In genomic region chr2:43370705-43371104, GRCh38 we compare ENCODE assay signal across 14 cellular contexts.
DNase-seq lines count a peak whose midpoint lies in the region; ATAC-seq and TF ChIP-seq lines count a peak whose summit lies in the region.
"Had no signal": no experiment of that assay in that cellular context is flagged by ENCODE, and none has a peak within 500 bp of the region (broad histone marks: within the 10 kb centered on the region; RNA-seq: fewer than 3 reads in every experiment).

No MANE protein-coding gene starts in this region.

- H3K4me1 Mint-ChIP-seq in chondrocyte (ENCODE audit: low read depth) (peaks cover 28% of the 10 kb centered on the region), type B pancreatic cell (ENCODE audit: unreplicated experiment) (peaks cover 47% of the 10 kb centered on the region)

- H3F3A ChIP-seq in SK-N-SH (replicated peaks; ENCODE audit: insufficient read depth) = peaks cover 3% of the 10 kb centered on the region

- H3K9me3 ChIP-seq in SK-N-SH = no peaks in the 10 kb centered on the region

- no peaks in the 10 kb centered on the region for H3K36me3 ChIP-seq in SK-N-SH (replicated peaks in 1 of 2; ENCODE audit: control insufficient read depth in 1 of 2, insufficient read depth in 2 of 2, low read length in 1 of 2)

- TF ChIP-seq RAD21 in SK-N-SH (IDR thresholded peaks at IDR 0.05; ENCODE audit: low read length) = no peak

- H3K36me3 Mint-ChIP-seq in chondrocyte (ENCODE audit: low read depth) = peaks cover 5% of the 10 kb centered on the region
- H3K36me3 Mint-ChIP-seq in type B pancreatic cell = peaks cover 20% of the 10 kb centered on the region

- TF ChIP-seq CTCF in SK-N-SH (IDR thresholded peaks at IDR 0.05) (no peak), chondrocyte (IDR thresholded peaks at IDR 0.05) (no peak), type B pancreatic cell (conservative IDR thresholded peaks at IDR 0.05) (no peak)

- POLR2A ChIA-PET in SK-N-SH (lab: Yijun Ruan, JAX) = interaction anchor here (0.7 kb wide), 1 partner anchor 19 kb away, joined by 3 read pairs; no protein-coding TSS in a partner anchor

- H3K4me1 ChIP-seq in SK-N-SH (ENCODE audit: control insufficient read depth in 1 of 2, insufficient read depth in 2 of 2, low read depth in 1 of 2, low read length in 1 of 2) = peaks cover 0 to 4% of the 10 kb centered on the region in 2 experiments; a peak in 2 of 4 replicates

- CTCF ChIA-PET in SK-N-SH (lab: Yijun Ruan, JAX) = interaction anchor here (0.6 to 1.5 kb wide), 5 partner anchors 10 to 181 kb away, joined by 3 to 5 read pairs (median 3); no protein-coding TSS in a partner anchor

- H3K27ac Mint-ChIP-seq in chondrocyte (ENCODE audit: unreplicated experiment) (peak overlapping the region; percentile 60), type B pancreatic cell (peak overlapping the region; percentile 70)

- H2AFZ ChIP-seq in SK-N-SH (ENCODE audit: low read depth) = no peak overlapping the region
- H2AFZ ChIP-seq: parathyroid adenoma had no signal

- no peak for TF ChIP-seq EP300 in SK-N-SH (IDR thresholded peaks at IDR 0.05; ENCODE audit: borderline replicate concordance in 1 of 2, low read depth in 1 of 2, low read length in 1 of 2)

- H3K27ac ChIP-seq in SK-N-SH (ENCODE audit: low read depth in 2 of 2, low read length in 1 of 2) = peak overlapping the region in 1 of 2 experiments; percentile 60; a peak in 2 of 4 replicates
- H3K27ac ChIP-seq: parathyroid adenoma, RWPE1 had no signal

- H3K9me3 Mint-ChIP-seq in chondrocyte (ENCODE audit: low read depth) = no peaks in the 10 kb centered on the region
- H3K9me3 Mint-ChIP-seq in type B pancreatic cell = peaks cover 7% of the 10 kb centered on the region

- DNase-seq in SK-N-SH (no peak), chondrocyte (ENCODE audit: low spot score) (no peak), left kidney (ENCODE audit: low read depth, low spot score) (peak; percentile 62), type B pancreatic cell (ENCODE audit: extremely low spot score, unreplicated experiment) (no peak), iPS-NIHi7 (ENCODE audit: extremely low spot score) (no peak)
- DNase-seq in stimulated activated naive CD4-positive, alpha-beta T cell (lab: John Stamatoyannopoulos, UW) = no peak
- DNase-seq: activated CD8-positive, alpha-beta memory T cell treated with anti-CD3 and anti-CD28 coated beads, Interleukin-2, amount 50 U/mL, for 4 hours; amygdala; DMS79 treated with DMSO at 0.1 percent for 48 hours; NCI-H187 treated with DMSO at 0.1 percent for 48 hours had no signal

- H3K79me2 ChIP-seq in SK-N-SH (ENCODE audit: insufficient read depth) = no peaks in the 10 kb centered on the region
- H3K79me2 ChIP-seq: parathyroid adenoma had no signal

- no peak overlapping the region for H3K9ac ChIP-seq in SK-N-SH
- H3K9ac ChIP-seq: parathyroid adenoma had no signal

- H4K20me1 ChIP-seq in SK-N-SH (ENCODE audit: insufficient read depth) = no peaks in the 10 kb centered on the region

- H3K4me2 ChIP-seq in SK-N-SH = no peak overlapping the region

- H3K4me3 ChIP-seq in SK-N-SH (ENCODE audit: low read depth in 2 of 2, low read length in 1 of 2) = no peak overlapping the region

- H3K4me3 Mint-ChIP-seq in chondrocyte (ENCODE audit: unreplicated experiment) (no peak overlapping the region), type B pancreatic cell (peak overlapping the region; percentile 56)

- H3K27me3 Mint-ChIP-seq in chondrocyte (ENCODE audit: low read depth) (no peaks in the 10 kb centered on the region), type B pancreatic cell (no peaks in the 10 kb centered on the region)

- H3K9me2 ChIP-seq in SK-N-SH = no peaks in the 10 kb centered on the region

- ATAC-seq in SK-N-SH treated with all-trans-retinoic acid at 6 μM for 48 hours (no peak), GM21619 (IDR thresholded peaks at IDR 0.05; ENCODE audit: unreplicated experiment) (no peak)

- no peaks in the 10 kb centered on the region for H3K27me3 ChIP-seq in SK-N-SH (ENCODE audit: insufficient read depth)

TF ChIP-seq in SK-N-SH treated with all-trans-retinoic acid at 6 μM for 48 hours, 23 proteins besides CTCF, POLR2A, EP300 and RAD21 (continues in another document):
- 0 out of 2 replicates have a peak, but pooled peaks have one; percentile 17 for TF ChIP-seq TCF4 (CRISPR knock-in tag; IDR thresholded peaks at IDR 0.05; ENCODE audit: borderline replicate concordance)
- no peak for TF ChIP-seq ZNF70 (CRISPR knock-in tag; IDR thresholded peaks at IDR 0.05)
- TF ChIP-seq ZFP3 (CRISPR knock-in tag; IDR thresholded peaks at IDR 0.05) = no peak
- no peak for TF ChIP-seq SNAI2 (CRISPR knock-in tag; IDR thresholded peaks at IDR 0.05)
- TF ChIP-seq ISL1 (CRISPR knock-in tag; IDR thresholded peaks at IDR 0.05) = peak; percentile 81
- TF ChIP-seq CREB5 (CRISPR knock-in tag; IDR thresholded peaks at IDR 0.05; ENCODE audit: low read depth) = no peak
- no peak for TF ChIP-seq ZNF565 (CRISPR knock-in tag; conservative IDR thresholded peaks at IDR 0.05; ENCODE audit: low read depth)

TF ChIP-seq in SK-N-SH, 30 proteins besides CTCF, POLR2A, EP300 and RAD21:
- TF ChIP-seq FOXJ3 (CRISPR knock-in tag; IDR thresholded peaks at IDR 0.05) = no peak
- TF ChIP-seq TAF1 (IDR thresholded peaks at IDR 0.05; ENCODE audit: borderline replicate concordance, low read depth, low read length) = no peak
- TF ChIP-seq ZBTB33 (IDR thresholded peaks at IDR 0.05; ENCODE audit: borderline replicate concordance, low read depth) = no peak
- no peak for TF ChIP-seq FOSL2 (IDR thresholded peaks at IDR 0.05; ENCODE audit: borderline replicate concordance, low read depth)
- TF ChIP-seq EZH2phosphoT487 (IDR thresholded peaks at IDR 0.05; ENCODE audit: borderline replicate concordance, low read depth) = no peak
- TF ChIP-seq TCF12 (IDR thresholded peaks at IDR 0.05) = no peak
- TF ChIP-seq TEAD4 (IDR thresholded peaks at IDR 0.05; ENCODE audit: borderline replicate concordance, insufficient read depth) = no peak
- TF ChIP-seq SIN3A (IDR thresholded peaks at IDR 0.05; ENCODE audit: borderline replicate concordance, low read depth, low read length) = no peak
- no peak for TF ChIP-seq MAX (IDR thresholded peaks at IDR 0.05; ENCODE audit: low read depth)
- no peak for TF ChIP-seq RCOR1 (IDR thresholded peaks at IDR 0.05; ENCODE audit: low read length)
- TF ChIP-seq RFX5 (IDR thresholded peaks at IDR 0.05; ENCODE audit: low read length) = no peak
- no peak for TF ChIP-seq USF1 (IDR thresholded peaks at IDR 0.05; ENCODE audit: borderline replicate concordance, low read depth)
- TF ChIP-seq SMC3 (IDR thresholded peaks at IDR 0.05; ENCODE audit: low read depth, low read length) = no peak
- no peak for TF ChIP-seq YY1 (IDR thresholded peaks at IDR 0.05; ENCODE audit: low read depth)
- TF ChIP-seq GATA2 (CRISPR knock-in tag; IDR thresholded peaks at IDR 0.05) = no peak
- TF ChIP-seq IRF3 (IDR thresholded peaks at IDR 0.05; ENCODE audit: low read depth, low read length) = no peak
- no peak for TF ChIP-seq MEF2A (IDR thresholded peaks at IDR 0.05; ENCODE audit: borderline replicate concordance, low read depth)
- TF ChIP-seq PBX3 (IDR thresholded peaks at IDR 0.05) = no peak
- no peak for TF ChIP-seq GABPA (IDR thresholded peaks at IDR 0.05; ENCODE audit: low read depth)
